In genomic region chr9:78253285-78253684, GRCh38 we compare ENCODE assay signal across 17 cellular contexts. TPM values are rescaled to one million over a fixed set of nuclear protein-coding genes. Genes with fewer than 3 reads are reported as not detected.
DNase-seq lines count a peak whose midpoint lies in the region; ATAC-seq, FAIRE-seq and TF ChIP-seq lines count a peak whose summit lies in the region.
"Had no signal": no experiment of that assay in that cellular context is flagged by ENCODE, and none has a peak within 500 bp of the region (broad histone marks: within the 10 kb centered on the region; RNA-seq: fewer than 3 reads in every experiment).

No MANE protein-coding gene starts in this region.

- peak overlapping the region in 2 of 5 donors; percentile 35 to 50 for H3K4me3 Mint-ChIP-seq in immature natural killer cell
- H3K4me3 Mint-ChIP-seq: CD8-positive, alpha-beta T cell; GM23338; HFFc6 had no signal

- peak; percentile 48 for FAIRE-seq in H54 (lab: Jason Lieb, UNC)
- FAIRE-seq: G401.6, GM12892 had no signal

- H3K27ac Mint-ChIP-seq in immature natural killer cell = peak overlapping the region; percentile 49 to 82 (median 72)
- H3K27ac Mint-ChIP-seq: CD8-positive, alpha-beta T cell; GM23338; HFFc6 had no signal

- peaks cover 20 to 46% of the 10 kb centered on the region in 2 donors for H3K4me1 Mint-ChIP-seq in immature natural killer cell
- H3K4me1 Mint-ChIP-seq: GM23338 had no signal

- TF ChIP-seq POLR2A in H54 (IDR thresholded peaks at IDR 0.05; ENCODE audit: low read depth, low read length) = no peak

- peaks cover 0 to 3% (median 2%) of the 10 kb centered on the region in 3 donors for H3K27me3 Mint-ChIP-seq in immature natural killer cell (ENCODE audit: low read depth in 3 of 3)

- in situ Hi-C loops in SK-MEL-5 (cut with HindIII; ENCODE audit: low pct_unique_long_range_greater_than_20kb, low sequenced_read_pairs) = no loop called here

- ATAC-seq in GM18502 (IDR thresholded peaks at IDR 0.05; ENCODE audit: poor library complexity, unreplicated experiment) (no peak), HG02759 (IDR thresholded peaks at IDR 0.05; ENCODE audit: unreplicated experiment) (no peak), GM18519 (IDR thresholded peaks at IDR 0.05; ENCODE audit: low FRiP score, unreplicated experiment) (no peak)
- ATAC-seq: CD8-positive, alpha-beta T cell; GM23338 had no signal

- DNase-seq in H54 (ENCODE audit: insufficient read length, low spot score) = no peak
- peak; percentile 38 for DNase-seq in SK-MEL-5 (ENCODE audit: low read depth, low spot score)
- peak in 2 of 3 donors; percentile 18 to 27 for DNase-seq in immature natural killer cell
- no peak for DNase-seq in A172 (ENCODE audit: low spot score)
- DNase-seq: 8988T; C1 segment of cervical spinal cord; Caco-2; CD8-positive, alpha-beta T cell; DMS153; DND-41; HFFc6 had no signal

- no peaks in the 10 kb centered on the region for H3K9me3 Mint-ChIP-seq in immature natural killer cell
- H3K9me3 Mint-ChIP-seq: CD8-positive, alpha-beta T cell; GM23338; HFFc6 had no signal

- peaks cover 12 to 56% (median 42%) of the 10 kb centered on the region in 3 donors for H3K36me3 Mint-ChIP-seq in immature natural killer cell

RNA-seq across cellular contexts. Expression of gene CEP78, which starts 17.4 kb away (rescaled TPM):
- 22.3 and 23.8 TPM in 2 replicates for total RNA-seq in SK-MEL-5 (2014; rRNA removed; shearing (Covaris generic))
- polyA plus RNA-seq in SK-MEL-5 (2015; cell fraction: cytosol; rRNA removed) = 17.1 and 19.5 TPM in 2 replicates
- polyA plus RNA-seq in SK-MEL-5 (2015; cell fraction: nucleus; rRNA removed) = 30.7 and 53.0 TPM in 2 replicates
- polyA plus RNA-seq in immature natural killer cell = 100 to 1,000 TPM in 1 of 3 donors, 10 to 100 TPM in 2; 57.3 to 138 (median 70.9) TPM
- total RNA-seq in A172 (2014; rRNA removed; shearing (Covaris generic)) = 57.7 and 63.7 TPM in 2 replicates

RNA-seq across cellular contexts. Expression of gene PSAT1, which starts 43.6 kb away (rescaled TPM):
- total RNA-seq in SK-MEL-5 (2014; rRNA removed; shearing (Covaris generic)) = 239 and 261 TPM in 2 replicates
- polyA plus RNA-seq in SK-MEL-5 (2015; cell fraction: cytosol; rRNA removed) = 402 and 538 TPM in 2 replicates
- polyA plus RNA-seq in SK-MEL-5 (2015; cell fraction: nucleus; rRNA removed) = 147 and 164 TPM in 2 replicates
- polyA plus RNA-seq in immature natural killer cell = 1 to 10 TPM; 2.4 to 7.2 (median 3.6) TPM
- total RNA-seq in A172 (2014; rRNA removed; shearing (Covaris generic)) = 147 and 182 TPM in 2 replicates

Comparison
In these comparisons a context has a peak if more than half of its experiments do, and no peak if none do; other contexts are left out.
1. DNase-seq: peak in SK-MEL-5 (single experiment) and immature natural killer cell (2 of 3); none in H54 (single experiment) and A172 (single experiment).